Comparison of ENCODE assay signal across 8 cellular contexts in genomic region chrX:24241822-24242648, GRCh38.
DNase-seq lines count a peak whose midpoint lies in the region; ATAC-seq, FAIRE-seq and TF ChIP-seq lines count a peak whose summit lies in the region.

No MANE protein-coding gene starts in this region.

- intact Hi-C loops in sigmoid colon (cut with DNase I) = loop anchor here (5.0 kb wide), 1 partner anchor 160 kb away; no protein-coding TSS in a partner anchor

- TF ChIP-seq RAD21 in SK-N-SH (IDR thresholded peaks at IDR 0.05; ENCODE audit: low read length) = peak; percentile 82

- no peak overlapping the region for H2AFZ ChIP-seq in SK-N-SH (ENCODE audit: low read depth)

- CTCF ChIA-PET in SK-N-SH (lab: Yijun Ruan, JAX) = interaction anchor here (0.6 to 1.8 kb wide), 13 partner anchors 9 to 269 kb away, joined by 3 to 14 read pairs (median 3); no protein-coding TSS in a partner anchor

- no peaks in the 10 kb centered on the region; the same call in 1 of the 2 replicates for H3K27me3 ChIP-seq in SK-N-SH (ENCODE audit: insufficient read depth)
- no peaks in the 10 kb centered on the region for H3K27me3 ChIP-seq in sigmoid colon

- H3K9me2 ChIP-seq in SK-N-SH = no peaks in the 10 kb centered on the region

- no peak for TF ChIP-seq POLR2A in sigmoid colon (IDR thresholded peaks at IDR 0.05)

- ATAC-seq in GM19023 (IDR thresholded peaks at IDR 0.05; ENCODE audit: unreplicated experiment) (peak; percentile 29), GM19467 (IDR thresholded peaks at IDR 0.05; ENCODE audit: unreplicated experiment) (no peak)

- FAIRE-seq in HTR-8/SVneo (lab: Jason Lieb, UNC) = peak; percentile 59

- DNase-seq in COLO829 (ENCODE audit: low spot score) = peak; percentile 31
- peak; percentile 84 for DNase-seq in HTR-8/SVneo (ENCODE audit: insufficient read length, low spot score)
- peak; percentile 71 for DNase-seq in SK-N-SH
- peak; percentile 19 for DNase-seq in glomerular visceral epithelial cell (ENCODE audit: extremely low spot score)
- DNase-seq in sigmoid colon = no peak
- no peak for DNase-seq in stimulated activated CD4-positive, alpha-beta T cell treated with anti-CD3 and anti-CD28 coated beads, Interleukin-4, amount 100 ng/mL, for 1 hour

- H4K20me1 ChIP-seq in SK-N-SH (ENCODE audit: insufficient read depth) = no peaks in the 10 kb centered on the region

- 37% methylated on average over 13 of the region's 13 CpGs for WGBS in SK-N-SH (ENCODE audit: low lambda C conversion rate)
- WGBS in sigmoid colon, 2 donors = 60% methylated on average over 13 of the region's 13 CpGs

- H3K79me2 ChIP-seq in SK-N-SH (ENCODE audit: insufficient read depth) = no peaks in the 10 kb centered on the region

- H3K4me3 ChIP-seq in SK-N-SH (ENCODE audit: low read depth in 2 of 2, low read length in 1 of 2) (no peak overlapping the region), sigmoid colon (no peak overlapping the region)

- no peak overlapping the region for H3K9ac ChIP-seq in SK-N-SH

- peaks cover 0 to 13% of the 10 kb centered on the region in 2 experiments; a peak in 1 of 4 replicates for H3K4me1 ChIP-seq in SK-N-SH (ENCODE audit: control insufficient read depth in 1 of 2, insufficient read depth in 2 of 2, low read depth in 1 of 2, low read length in 1 of 2)
- no peaks in the 10 kb centered on the region for H3K4me1 ChIP-seq in sigmoid colon

- H3K4me2 ChIP-seq in SK-N-SH = no peak overlapping the region

- H3K36me3 ChIP-seq in SK-N-SH (replicated peaks in 1 of 2; ENCODE audit: control insufficient read depth in 1 of 2, insufficient read depth in 2 of 2, low read length in 1 of 2) (no peaks in the 10 kb centered on the region), sigmoid colon (no peaks in the 10 kb centered on the region)

- no peak for TF ChIP-seq EP300 in SK-N-SH (IDR thresholded peaks at IDR 0.05; ENCODE audit: borderline replicate concordance in 1 of 2, low read depth in 1 of 2, low read length in 1 of 2)
- TF ChIP-seq EP300 in sigmoid colon (IDR thresholded peaks at IDR 0.05) = no peak

- H3K9me3 ChIP-seq in SK-N-SH (no peaks in the 10 kb centered on the region), sigmoid colon (no peaks in the 10 kb centered on the region)

- no peak overlapping the region for H3K27ac ChIP-seq in SK-N-SH (ENCODE audit: low read depth in 2 of 2, low read length in 1 of 2)
- peak overlapping the region in 2 of 4 donors; percentile 9 to 10 for H3K27ac ChIP-seq in sigmoid colon

- POLR2A ChIA-PET in SK-N-SH (lab: Yijun Ruan, JAX) = no interaction called here

- TF ChIP-seq CTCF in SK-N-SH (IDR thresholded peaks at IDR 0.05) (peak; percentile 67), sigmoid colon (IDR thresholded peaks at IDR 0.05) (peak in 3 of 4 experiments; percentile 21 to 29 (median 21))

- peaks cover 15% of the 10 kb centered on the region for H3F3A ChIP-seq in SK-N-SH (replicated peaks; ENCODE audit: insufficient read depth)

TF ChIP-seq in SK-N-SH, 30 proteins besides CTCF, POLR2A, EP300 and RAD21:
- TF ChIP-seq FOSL2 (IDR thresholded peaks at IDR 0.05; ENCODE audit: borderline replicate concordance, low read depth) = no peak
- TF ChIP-seq SMC3 (IDR thresholded peaks at IDR 0.05; ENCODE audit: low read depth, low read length) = peak; percentile 69
- TF ChIP-seq JUND (IDR thresholded peaks at IDR 0.05) = no peak
- no peak for TF ChIP-seq SIN3A (IDR thresholded peaks at IDR 0.05; ENCODE audit: borderline replicate concordance, low read depth, low read length)
- TF ChIP-seq MEF2A (IDR thresholded peaks at IDR 0.05; ENCODE audit: borderline replicate concordance, low read depth) = no peak
- no peak for TF ChIP-seq TEAD4 (IDR thresholded peaks at IDR 0.05; ENCODE audit: borderline replicate concordance, insufficient read depth)

Comparison
In these comparisons a context has a peak if more than half of its experiments do, and no peak if none do; other contexts are left out.
1. DNase-seq: peak in COLO829 (single experiment), HTR-8/SVneo (single experiment), SK-N-SH (single experiment) and glomerular visceral epithelial cell (single experiment); none in sigmoid colon (single experiment) and stimulated activated CD4-positive, alpha-beta T cell treated with anti-CD3 and anti-CD28 coated beads, Interleukin-4, amount 100 ng/mL, for 1 hour (single experiment).